In genomic region chr12:108299516-108299915, GRCh38 we compare ENCODE assay signal across 24 cellular contexts. TPM values are rescaled to one million over a fixed set of nuclear protein-coding genes. Genes with fewer than 3 reads are reported as not detected.
A peak's percentile ranks its signal among the peaks of the same experiment; 100 is the strongest.
DNase-seq lines count a peak whose midpoint lies in the region; ATAC-seq and TF ChIP-seq lines count a peak whose summit lies in the region.
"Had no signal": no experiment of that assay in that cellular context is flagged by ENCODE, and none has a peak within 500 bp of the region (broad histone marks: within the 10 kb centered on the region; RNA-seq: fewer than 3 reads in every experiment).

No MANE protein-coding gene starts in this region.

- H3K4me1 ChIP-seq in left ventricle myocardium inferior, result peaks cover 75% of the 10 kb centered on the region
- H3K4me1 ChIP-seq in right cardiac atrium (ENCODE audit: control insufficient read depth, insufficient read depth, low read length), result peaks cover 13% of the 10 kb centered on the region

- WGBS in right cardiac atrium, result 58% methylated on average over 4 of the region's 4 CpGs

- peaks cover 6% of the 10 kb centered on the region for H3K36me3 Mint-ChIP-seq in natural killer cell
- no peaks in the 10 kb centered on the region for H3K36me3 Mint-ChIP-seq in activated naive CD8-positive, alpha-beta T cell treated with anti-CD3 and anti-CD28 coated beads for 36 hours

- no peaks in the 10 kb centered on the region for H3K36me3 ChIP-seq in left ventricle myocardium inferior
- H3K36me3 ChIP-seq: MG63 had no signal

- H3K27ac ChIP-seq in left ventricle myocardium inferior (replicated peaks) (peak overlapping the region; percentile 30), right cardiac atrium (ENCODE audit: low read length) (no peak overlapping the region)
- H3K27ac ChIP-seq: C4-2B, HL-60 had no signal

- no peaks in the 10 kb centered on the region for H3K9me3 ChIP-seq in left ventricle myocardium inferior (replicated peaks)
- H3K9me3 ChIP-seq in right cardiac atrium (ENCODE audit: control insufficient read depth, low read length), result no peaks in the 10 kb centered on the region
- H3K9me3 ChIP-seq: MG63 had no signal

- peak overlapping the region; percentile 91 to 98 for H3K27ac Mint-ChIP-seq in natural killer cell
- H3K27ac Mint-ChIP-seq in activated naive CD8-positive, alpha-beta T cell treated with anti-CD3 and anti-CD28 coated beads for 36 hours, result no peak overlapping the region

- ATAC-seq in right cardiac atrium (no peak), SK-N-SH treated with all-trans-retinoic acid at 6 μM for 48 hours (no peak), natural killer cell (no peak), HG02852 (IDR thresholded peaks at IDR 0.05; ENCODE audit: unreplicated experiment) (no peak)
- ATAC-seq: HepG2, K562, Panc1 had no signal

- H3K27me3 ChIP-seq in left ventricle myocardium inferior (ENCODE audit: low read depth) (no peaks in the 10 kb centered on the region), right cardiac atrium (ENCODE audit: control insufficient read depth, insufficient read depth) (no peaks in the 10 kb centered on the region)
- H3K27me3 ChIP-seq: MG63 had no signal

- intact Hi-C loops in left ventricle myocardium inferior (cut with micrococcal nuclease) (no loop called here), right cardiac atrium (cut with DNase I) (no loop called here), natural killer cell (cut with micrococcal nuclease) (no loop called here)

- H3K4me1 Mint-ChIP-seq in natural killer cell, result peaks cover 97 to 100% of the 10 kb centered on the region in 2 donors
- no peaks in the 10 kb centered on the region for H3K4me1 Mint-ChIP-seq in activated naive CD8-positive, alpha-beta T cell treated with anti-CD3 and anti-CD28 coated beads for 36 hours

- H3K4me3 Mint-ChIP-seq in natural killer cell, result peak overlapping the region; percentile 62
- H3K4me3 Mint-ChIP-seq in activated naive CD8-positive, alpha-beta T cell treated with anti-CD3 and anti-CD28 coated beads for 36 hours, result no peak overlapping the region

- H3K27me3 Mint-ChIP-seq in natural killer cell (ENCODE audit: low read depth in 2 of 2), result no peaks in the 10 kb centered on the region
- no peaks in the 10 kb centered on the region for H3K27me3 Mint-ChIP-seq in activated naive CD8-positive, alpha-beta T cell treated with anti-CD3 and anti-CD28 coated beads for 36 hours

- no peaks in the 10 kb centered on the region for H3K9me3 Mint-ChIP-seq in natural killer cell
- no peaks in the 10 kb centered on the region for H3K9me3 Mint-ChIP-seq in activated naive CD8-positive, alpha-beta T cell treated with anti-CD3 and anti-CD28 coated beads for 36 hours

- DNase-seq in left ventricle myocardium inferior (no peak), right cardiac atrium (no peak), natural killer cell (no peak), T-helper 9 cell (no peak), foreskin fibroblast (no peak)
- DNase-seq in activated naive CD8-positive, alpha-beta T cell treated with anti-CD3 and anti-CD28 coated beads for 36 hours, result no peak
- DNase-seq: AML-193, DMS 273 treated with DMSO at 0.1 percent for 48 hours, DND-41, H7, MG63, NCI-H1417, NCI-H1694 treated with DMSO at 0.1 percent for 48 hours, NCI-H446 treated with DMSO at 0.1 percent for 48 hours, NCI-H748 treated with DMSO at 0.1 percent for 48 hours had no signal

- H3K4me3 ChIP-seq in left ventricle myocardium inferior (no peak overlapping the region), right cardiac atrium (ENCODE audit: low read length) (no peak overlapping the region), foreskin fibroblast (ENCODE audit: low read depth in 1 of 2, low read length in 2 of 2) (no peak overlapping the region)
- H3K4me3 ChIP-seq: K562, MG63 had no signal

- TF ChIP-seq CTCF in left ventricle myocardium inferior (IDR thresholded peaks at IDR 0.05; ENCODE audit: borderline replicate concordance) (no peak), natural killer cell (IDR thresholded peaks at IDR 0.05) (no peak), foreskin fibroblast (IDR thresholded peaks at IDR 0.05; ENCODE audit: low read depth, low read length) (no peak)

TF ChIP-seq in SK-N-SH treated with all-trans-retinoic acid at 6 μM for 48 hours, 23 proteins besides CTCF, POLR2A, EP300 and RAD21:
- TF ChIP-seq TCF4 (CRISPR knock-in tag; IDR thresholded peaks at IDR 0.05; ENCODE audit: borderline replicate concordance) (peak; percentile 79; the same call in 1 of the 2 replicates), ZC3H10 (CRISPR knock-in tag; IDR thresholded peaks at IDR 0.05) (no peak), TSHZ2 (CRISPR knock-in tag; IDR thresholded peaks at IDR 0.05) (0 out of 2 replicates have a peak, but pooled peaks have one; percentile 19), GLIS3 (CRISPR knock-in tag; IDR thresholded peaks at IDR 0.05) (no peak), ZNF565 (CRISPR knock-in tag; conservative IDR thresholded peaks at IDR 0.05; ENCODE audit: low read depth) (no peak), ZNF70 (CRISPR knock-in tag; IDR thresholded peaks at IDR 0.05) (peak; percentile 51; the same call in 1 of the 2 replicates), ARNTL (CRISPR knock-in tag; IDR thresholded peaks at IDR 0.05; ENCODE audit: borderline replicate concordance, low read depth) (no peak), ZFP3 (CRISPR knock-in tag; IDR thresholded peaks at IDR 0.05) (no peak), POU6F1 (CRISPR knock-in tag; IDR thresholded peaks at IDR 0.05; ENCODE audit: borderline replicate concordance, low read depth) (no peak), RARB (CRISPR knock-in tag; IDR thresholded peaks at IDR 0.05) (no peak)

RNA-seq across cellular contexts. Expression of gene CMKLR1, which starts 39.6 kb away (rescaled TPM):
- total RNA-seq in left ventricle myocardium inferior (5.7 TPM), right cardiac atrium (10 to 100 TPM in 2 of 4 donors, 1 to 10 TPM in 2; 7.2 to 17.9 (median 9.2) TPM), natural killer cell (10 to 100 TPM; 40.7 to 99.1 (median 63.2) TPM)
- polyA plus RNA-seq in right cardiac atrium, result 1.6 TPM
- total RNA-seq in activated naive CD8-positive, alpha-beta T cell treated with anti-CD3 and anti-CD28 coated beads for 36 hours, result not detected
- total RNA-seq: A172, HepG2, HT-29 had no signal
- polyA plus RNA-seq: HepG2 had no signal
